In the genomic region with DNA sequence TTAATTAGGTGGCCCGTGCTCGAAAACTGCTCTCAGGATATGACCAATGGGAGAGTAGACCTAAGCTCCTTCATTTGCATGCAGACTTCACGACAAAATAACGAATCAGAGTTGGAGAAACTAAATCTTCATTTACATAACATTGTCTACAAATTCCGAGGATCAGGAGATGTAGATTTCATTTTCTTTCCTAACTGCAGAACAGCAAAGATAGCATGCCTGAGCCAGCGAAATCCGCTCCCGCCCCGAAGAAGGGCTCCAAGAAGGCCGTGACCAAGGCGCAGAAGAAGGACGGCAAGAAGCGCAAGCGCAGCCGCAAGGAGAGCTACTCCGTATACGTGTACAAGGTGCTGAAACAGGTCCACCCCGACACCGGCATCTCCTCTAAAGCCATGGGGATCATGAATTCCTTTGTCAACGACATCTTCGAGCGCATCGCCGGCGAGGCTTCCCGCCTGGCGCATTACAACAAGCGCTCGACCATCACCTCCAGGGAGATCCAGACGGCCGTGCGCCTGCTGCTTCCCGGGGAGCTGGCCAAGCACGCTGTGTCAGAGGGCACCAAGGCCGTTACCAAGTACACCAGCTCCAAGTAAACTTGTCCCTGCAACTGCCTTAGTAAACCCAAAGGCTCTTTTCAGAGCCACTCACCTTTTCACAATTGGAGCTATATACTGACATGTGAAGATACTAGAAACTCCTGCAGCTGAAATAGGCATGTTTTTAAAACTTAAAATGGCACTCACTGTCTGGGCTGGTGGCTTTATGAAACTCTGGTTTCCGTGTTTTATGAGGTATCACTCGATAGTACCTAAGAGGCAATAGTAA, we compare ENCODE assay signal across 8 cellular contexts.
DNase-seq lines count a peak whose midpoint lies in the region; ATAC-seq and TF ChIP-seq lines count a peak whose summit lies in the region.

No MANE protein-coding gene starts in this region.

- H3K4me1 ChIP-seq in HUES48 (ENCODE audit: control insufficient read depth, insufficient read depth, low read length): peaks cover 30% of the 10 kb centered on the region
- peaks cover 6% of the 10 kb centered on the region for H3K4me1 ChIP-seq in effector memory CD4-positive, alpha-beta T cell (ENCODE audit: control insufficient read depth, insufficient read depth, low read length, poor library complexity, severe bottlenecking)

- intact Hi-C loops in lower leg skin (cut with DNase I; ENCODE audit: low total_unique reads): no loop called here

- H3K9ac ChIP-seq in HUES48 (ENCODE audit: low read depth, low read length): peak overlapping the region; percentile 96

- 1% methylated on average over 37 of the region's 37 CpGs for WGBS in lower leg skin, 2 donors

- peak; percentile 82 for DNase-seq in GM12865 (ENCODE audit: low read depth)
- peak; percentile 31 for DNase-seq in activated CD4-positive, alpha-beta T cell treated with anti-CD3 and anti-CD28 coated beads, Interleukin-2, amount 50 U/mL, for 1 hour
- peak in 2 of 3 donors; percentile 44 to 47 for DNase-seq in effector memory CD4-positive, alpha-beta T cell
- peak in 1 of 2 donors; percentile 92 for DNase-seq in lower leg skin (ENCODE audit: low spot score in 2 of 2)
- peak; percentile 55 to 62 for DNase-seq in stimulated activated CD8-positive, alpha-beta memory T cell treated with anti-CD3 and anti-CD28 coated beads, Interleukin-7, amount 100 ng/mL, for 48 hours (ENCODE audit: extremely low read depth in 1 of 2, low read depth in 1 of 2)
- no peak for DNase-seq in SKM-1 treated with dmso at 0.1 percent for 144 hours (lab: John Stamatoyannopoulos, UW; ENCODE audit: unreplicated experiment)

- peak overlapping the region; percentile 96 for H3K27ac ChIP-seq in HUES48 (ENCODE audit: low read depth, low read length)
- H3K27ac ChIP-seq in effector memory CD4-positive, alpha-beta T cell (ENCODE audit: insufficient read depth, low read length, poor library complexity, severe bottlenecking): peak overlapping the region; percentile 50

- TF ChIP-seq CTCF in GM12865 (IDR thresholded peaks at IDR 0.05; ENCODE audit: insufficient read depth, low read depth, low read length, missing control alignments) (no peak), lower leg skin (IDR thresholded peaks at IDR 0.05) (no peak)

- no peak for ATAC-seq in GM21528 (IDR thresholded peaks at IDR 0.05; ENCODE audit: low FRiP score, unreplicated experiment)

- no peaks in the 10 kb centered on the region for H3K9me3 ChIP-seq in HUES48 (ENCODE audit: control insufficient read depth, insufficient read depth, low read length)
- H3K9me3 ChIP-seq in effector memory CD4-positive, alpha-beta T cell (ENCODE audit: control insufficient read depth, low read length): no peaks in the 10 kb centered on the region

- no peaks in the 10 kb centered on the region for H3K36me3 ChIP-seq in HUES48 (ENCODE audit: control insufficient read depth, insufficient read depth, low read length)
- no peaks in the 10 kb centered on the region for H3K36me3 ChIP-seq in effector memory CD4-positive, alpha-beta T cell (ENCODE audit: control insufficient read depth, insufficient read depth, low read length)

- H3K27me3 ChIP-seq in HUES48 (ENCODE audit: control insufficient read depth, insufficient read depth, low read length): no peaks in the 10 kb centered on the region
- H3K27me3 ChIP-seq in effector memory CD4-positive, alpha-beta T cell (replicated peaks; ENCODE audit: control insufficient read depth, insufficient read depth, low read length, poor library complexity, severe bottlenecking): no peaks in the 10 kb centered on the region

- TF ChIP-seq POLR2A in lower leg skin (IDR thresholded peaks at IDR 0.05): no peak

- H3K4me3 ChIP-seq in GM12865 (ENCODE audit: low read depth, low read length) (peak overlapping the region; percentile 50), HUES48 (ENCODE audit: low read depth, low read length) (peak overlapping the region; percentile 73), lower leg skin (ENCODE audit: low read depth, poor library complexity, severe bottlenecking) (peak overlapping the region; percentile 23)
- H3K4me3 ChIP-seq in effector memory CD4-positive, alpha-beta T cell (ENCODE audit: insufficient read depth, low read depth, low read length, poor library complexity, severe bottlenecking): peak overlapping the region; percentile 61

Comparison
In these comparisons a context has a peak if more than half of its experiments do, and no peak if none do; other contexts are left out.
1. H3K4me3 ChIP-seq: peak in every context shown above with its lines; median percentile 73 in HUES48; 61 in effector memory CD4-positive, alpha-beta T cell; 50 in GM12865; 23 in lower leg skin.